Comparison of ENCODE assay signal across 14 cellular contexts in the genomic region with DNA sequence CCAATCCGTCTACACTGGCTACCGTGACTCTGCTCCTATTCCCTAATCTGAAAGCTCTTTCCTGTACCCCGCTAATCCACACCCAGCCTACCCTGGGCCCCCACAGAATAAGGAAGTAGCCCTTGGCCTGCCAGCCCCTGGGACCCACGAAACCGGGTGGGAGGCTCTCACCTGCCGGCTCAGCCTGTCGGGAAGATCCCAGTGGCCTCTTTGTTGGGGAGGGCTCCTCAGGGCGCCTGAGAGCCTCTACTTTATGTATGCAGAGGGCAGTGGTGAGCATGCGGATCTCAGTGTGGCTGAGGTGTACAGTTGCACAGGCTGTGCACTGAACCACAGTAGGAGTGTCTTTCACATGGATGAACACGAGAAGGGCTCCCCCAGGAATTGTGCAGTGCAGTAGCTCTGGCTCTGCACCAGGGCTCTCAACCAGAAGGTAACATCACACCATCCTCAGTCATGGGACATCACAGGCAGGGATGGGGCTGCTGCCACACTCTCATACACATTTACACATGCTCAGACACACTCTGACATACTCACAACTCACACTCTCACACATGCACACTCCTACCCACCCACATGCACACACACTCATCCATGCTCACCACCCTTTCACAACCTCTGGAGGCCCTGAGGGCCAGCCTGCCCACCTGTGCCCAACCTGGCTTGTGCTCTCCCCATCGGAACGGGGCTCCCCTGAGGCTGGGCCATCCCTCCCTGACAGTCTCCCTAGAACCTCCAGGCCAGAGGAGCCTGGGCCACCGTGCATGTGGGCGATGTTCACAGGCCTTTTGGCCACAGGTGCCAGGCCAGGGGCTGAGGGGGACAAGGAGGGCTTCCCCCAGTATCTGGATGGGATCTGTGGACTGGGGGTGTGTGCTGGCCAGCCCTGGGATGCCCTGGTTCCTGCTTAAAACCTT.
"Had no signal": no experiment of that assay in that cellular context is flagged by ENCODE, and none has a peak within 500 bp of the region (broad histone marks: within the 10 kb centered on the region; RNA-seq: fewer than 3 reads in every experiment).

No MANE protein-coding gene starts in this region.

- H3K36me3 ChIP-seq: lower lobe of right lung, stomach had no signal

- H3K36me3 Mint-ChIP-seq: activated naive CD8-positive, alpha-beta T cell treated with anti-CD3 and anti-CD28 coated beads for 36 hours; naive thymus-derived CD4-positive, alpha-beta T cell; WTC11 had no signal

- H3K4me3 Mint-ChIP-seq: activated CD4-positive, alpha-beta T cell treated with anti-CD3 and anti-CD28 coated beads, Interleukin-2, amount 10 ng/mL, durations not matched to agents 7 days and 5 days; activated naive CD8-positive, alpha-beta T cell treated with anti-CD3 and anti-CD28 coated beads for 36 hours; naive thymus-derived CD4-positive, alpha-beta T cell; T-helper 1 cell treated with Interleukin-12 subunit alpha and Interleukin-12 subunit beta and Interleukin-4 antibody, amounts not matched to agents 30 μg/mL and 1 μg/mL, for 36 hours; WTC11 had no signal

- H3K27ac ChIP-seq: lower lobe of right lung, psoas muscle, stomach had no signal

- H3K27ac Mint-ChIP-seq: activated CD4-positive, alpha-beta T cell treated with anti-CD3 and anti-CD28 coated beads, Interleukin-2, amount 10 ng/mL, durations not matched to agents 7 days and 5 days; activated naive CD8-positive, alpha-beta T cell treated with anti-CD3 and anti-CD28 coated beads for 36 hours; naive thymus-derived CD4-positive, alpha-beta T cell; T-helper 1 cell treated with Interleukin-12 subunit alpha and Interleukin-12 subunit beta and Interleukin-4 antibody, amounts not matched to agents 30 μg/mL and 1 μg/mL, for 36 hours; WTC11 had no signal

- DNase-seq: activated CD4-positive, alpha-beta T cell treated with anti-CD3 and anti-CD28 coated beads, Interleukin-2, amount 10 ng/mL, durations not matched to agents 7 days and 5 days; activated effector memory CD4-positive, alpha-beta T cell treated with anti-CD3 and anti-CD28 coated beads, Interleukin-2, amount 50 U/mL, for 16 hours; activated naive CD8-positive, alpha-beta T cell treated with anti-CD3 and anti-CD28 coated beads for 36 hours; activated T-cell treated with anti-CD3 and anti-CD28 coated beads for 4 hours; hippocampal formation; lower lobe of right lung; naive thymus-derived CD4-positive, alpha-beta T cell; nucleus accumbens; stimulated activated CD4-positive, alpha-beta T cell treated with anti-CD3 and anti-CD28 coated beads, Interleukin-2, amount 100 ng/mL, for 48 hours; stimulated activated CD8-positive, alpha-beta memory T cell treated with anti-CD3 and anti-CD28 coated beads, Interleukin-4, amount 100 ng/mL, for 48 hours; stomach had no signal

- H3K4me1 ChIP-seq: lower lobe of right lung, psoas muscle, stomach had no signal

- H3K9me3 ChIP-seq: lower lobe of right lung, psoas muscle had no signal

- H3K4me1 Mint-ChIP-seq: activated CD4-positive, alpha-beta T cell treated with anti-CD3 and anti-CD28 coated beads, Interleukin-2, amount 10 ng/mL, durations not matched to agents 7 days and 5 days; activated naive CD8-positive, alpha-beta T cell treated with anti-CD3 and anti-CD28 coated beads for 36 hours; naive thymus-derived CD4-positive, alpha-beta T cell had no signal

- ATAC-seq: lower lobe of right lung; naive thymus-derived CD4-positive, alpha-beta T cell; psoas muscle had no signal

- H3K9me3 Mint-ChIP-seq: activated CD4-positive, alpha-beta T cell treated with anti-CD3 and anti-CD28 coated beads, Interleukin-2, amount 10 ng/mL, durations not matched to agents 7 days and 5 days; activated naive CD8-positive, alpha-beta T cell treated with anti-CD3 and anti-CD28 coated beads for 36 hours; T-helper 1 cell treated with Interleukin-12 subunit alpha and Interleukin-12 subunit beta and Interleukin-4 antibody, amounts not matched to agents 30 μg/mL and 1 μg/mL, for 36 hours had no signal

- H3K4me3 ChIP-seq: lower lobe of right lung, psoas muscle, stomach had no signal
